Comparison of ENCODE assay signal across 10 cellular contexts in genomic region chr16:74226361-74226979, GRCh38.
A peak's percentile ranks its signal among the peaks of the same experiment; 100 is the strongest.
DNase-seq lines count a peak whose midpoint lies in the region; FAIRE-seq and TF ChIP-seq lines count a peak whose summit lies in the region.
"Had no signal": no experiment of that assay in that cellular context is flagged by ENCODE, and none has a peak within 500 bp of the region (broad histone marks: within the 10 kb centered on the region; RNA-seq: fewer than 3 reads in every experiment).

No MANE protein-coding gene starts in this region.

- H3K79me2 ChIP-seq in astrocyte (ENCODE audit: insufficient read depth, low read length), result no peaks in the 10 kb centered on the region

- H3K4me3 ChIP-seq in Caco-2 (ENCODE audit: low read depth, low read length), result no peak overlapping the region
- H3K4me3 ChIP-seq in astrocyte (ENCODE audit: insufficient read depth, low read depth, low read length), result no peak overlapping the region
- no peak overlapping the region for H3K4me3 ChIP-seq in CD8-positive, alpha-beta memory T cell (ENCODE audit: low read length)

- no peak overlapping the region for H3K4me2 ChIP-seq in astrocyte (ENCODE audit: low read length)

- CTCF ChIA-PET in Caco-2 (lab: Charles Lee), result interaction anchor here (0.6 to 1.3 kb wide), 7 partner anchors 25 to 270 kb away, joined by 3 to 12 read pairs (median 4); no protein-coding TSS in a partner anchor
- CTCF ChIA-PET in activated naive CD4-positive, alpha-beta T cell treated with anti-CD3 and anti-CD28 coated beads, Interleukin-2, amount 10 ng/mL, durations not matched to agents 7 days and 5 days (lab: Charles Lee), result interaction anchor here (0.8 to 1.2 kb wide), 3 partner anchors 12 to 50 kb away, joined by 3 to 4 read pairs (median 4); no protein-coding TSS in a partner anchor
- CTCF ChIA-PET in CD8-positive, alpha-beta memory T cell (lab: Charles Lee), result interaction anchor here (1.4 kb wide), 1 partner anchor 13 kb away, joined by 4 read pairs; no protein-coding TSS in a partner anchor

- H3K36me3 ChIP-seq in Caco-2 (ENCODE audit: control insufficient read depth, insufficient read depth, low read length), result no peaks in the 10 kb centered on the region
- H3K36me3 ChIP-seq in astrocyte (ENCODE audit: insufficient read depth, low read length), result no peaks in the 10 kb centered on the region
- no peaks in the 10 kb centered on the region for H3K36me3 ChIP-seq in CD8-positive, alpha-beta memory T cell (ENCODE audit: insufficient read depth, low read length)

- H3K27me3 Mint-ChIP-seq in Caco-2 (ENCODE audit: insufficient read depth, unreplicated experiment) (peaks cover 21% of the 10 kb centered on the region), astrocyte (ENCODE audit: low read depth, unreplicated experiment) (no peaks in the 10 kb centered on the region)
- peaks cover 6% of the 10 kb centered on the region for H3K27me3 Mint-ChIP-seq in activated naive CD4-positive, alpha-beta T cell treated with anti-CD3 and anti-CD28 coated beads, Interleukin-2, amount 10 ng/mL, durations not matched to agents 7 days and 5 days
- peaks cover 5 to 37% of the 10 kb centered on the region in 2 donors for H3K27me3 Mint-ChIP-seq in CD8-positive, alpha-beta memory T cell

- H2AFZ ChIP-seq in astrocyte (ENCODE audit: low read depth, low read length), result no peak overlapping the region

- no peak for FAIRE-seq in astrocyte (lab: Jason Lieb, UNC)

- H3K27ac ChIP-seq in astrocyte (ENCODE audit: low read depth, low read length), result no peak overlapping the region
- no peak overlapping the region for H3K27ac ChIP-seq in CD8-positive, alpha-beta memory T cell (ENCODE audit: low read depth, low read length)

- no peaks in the 10 kb centered on the region for H3K9me3 Mint-ChIP-seq in Caco-2 (ENCODE audit: unreplicated experiment)
- H3K9me3 Mint-ChIP-seq in astrocyte (ENCODE audit: unreplicated experiment), result no peaks in the 10 kb centered on the region
- no peaks in the 10 kb centered on the region for H3K9me3 Mint-ChIP-seq in activated naive CD4-positive, alpha-beta T cell treated with anti-CD3 and anti-CD28 coated beads, Interleukin-2, amount 10 ng/mL, durations not matched to agents 7 days and 5 days
- no peaks in the 10 kb centered on the region for H3K9me3 Mint-ChIP-seq in CD8-positive, alpha-beta memory T cell

- no peak overlapping the region for H3K27ac Mint-ChIP-seq in Caco-2 (ENCODE audit: unreplicated experiment)
- peak overlapping the region; percentile 29 for H3K27ac Mint-ChIP-seq in astrocyte (ENCODE audit: unreplicated experiment)
- no peak overlapping the region for H3K27ac Mint-ChIP-seq in activated naive CD4-positive, alpha-beta T cell treated with anti-CD3 and anti-CD28 coated beads, Interleukin-2, amount 10 ng/mL, durations not matched to agents 7 days and 5 days
- no peak overlapping the region for H3K27ac Mint-ChIP-seq in CD8-positive, alpha-beta memory T cell

- H3K4me1 ChIP-seq in Caco-2, result no peaks in the 10 kb centered on the region
- no peaks in the 10 kb centered on the region for H3K4me1 ChIP-seq in astrocyte (ENCODE audit: insufficient read depth, low read length)
- no peaks in the 10 kb centered on the region for H3K4me1 ChIP-seq in CD8-positive, alpha-beta memory T cell (ENCODE audit: insufficient read depth, low read length)

- no peaks in the 10 kb centered on the region for H3K36me3 Mint-ChIP-seq in Caco-2 (ENCODE audit: insufficient read depth, unreplicated experiment)
- no peaks in the 10 kb centered on the region for H3K36me3 Mint-ChIP-seq in astrocyte (ENCODE audit: low read depth, unreplicated experiment)
- H3K36me3 Mint-ChIP-seq in activated naive CD4-positive, alpha-beta T cell treated with anti-CD3 and anti-CD28 coated beads, Interleukin-2, amount 10 ng/mL, durations not matched to agents 7 days and 5 days, result no peaks in the 10 kb centered on the region
- H3K36me3 Mint-ChIP-seq in CD8-positive, alpha-beta memory T cell, result no peaks in the 10 kb centered on the region

- H3K4me1 Mint-ChIP-seq in Caco-2 (ENCODE audit: low read depth, unreplicated experiment) (no peaks in the 10 kb centered on the region), astrocyte (ENCODE audit: low read depth, unreplicated experiment) (peaks cover 14% of the 10 kb centered on the region)
- H3K4me1 Mint-ChIP-seq in activated naive CD4-positive, alpha-beta T cell treated with anti-CD3 and anti-CD28 coated beads, Interleukin-2, amount 10 ng/mL, durations not matched to agents 7 days and 5 days, result no peaks in the 10 kb centered on the region
- no peaks in the 10 kb centered on the region for H3K4me1 Mint-ChIP-seq in CD8-positive, alpha-beta memory T cell

- no peak overlapping the region for H3K9ac ChIP-seq in astrocyte (ENCODE audit: low read length)

- H3K9me3 ChIP-seq in Caco-2 (no peaks in the 10 kb centered on the region), astrocyte (ENCODE audit: insufficient read depth, low read depth, low read length) (no peaks in the 10 kb centered on the region)
- H3K9me3 ChIP-seq in CD8-positive, alpha-beta memory T cell (ENCODE audit: low read length), result no peaks in the 10 kb centered on the region

- H3K4me3 Mint-ChIP-seq in Caco-2 (ENCODE audit: unreplicated experiment) (no peak overlapping the region), astrocyte (ENCODE audit: unreplicated experiment) (no peak overlapping the region)
- H3K4me3 Mint-ChIP-seq in activated naive CD4-positive, alpha-beta T cell treated with anti-CD3 and anti-CD28 coated beads, Interleukin-2, amount 10 ng/mL, durations not matched to agents 7 days and 5 days, result no peak overlapping the region
- H3K4me3 Mint-ChIP-seq in CD8-positive, alpha-beta memory T cell, result no peak overlapping the region

- TF ChIP-seq CTCF in Caco-2 (IDR thresholded peaks at IDR 0.05; ENCODE audit: insufficient read depth in 1 of 2, low read depth in 1 of 2, low read length in 1 of 2, severe bottlenecking in 1 of 2, unreplicated experiment in 1 of 2) (peak; percentile 55 to 58), astrocyte (IDR thresholded peaks at IDR 0.05; ENCODE audit: insufficient read depth, low read depth, low read length) (peak; percentile 38)

- in situ Hi-C loops in KBM-7 (cut with MboI; ENCODE audit: low pct_unique_long_range_greater_than_20kb, low sequenced_read_pairs), result no loop called here

- H4K20me1 ChIP-seq in astrocyte (ENCODE audit: insufficient read depth, low read length), result no peaks in the 10 kb centered on the region

- POLR2A ChIA-PET in Caco-2 (lab: Charles Lee), result no interaction called here
- POLR2A ChIA-PET in CD8-positive, alpha-beta memory T cell (lab: Charles Lee), result no interaction called here

- no peak for DNase-seq in Caco-2
- DNase-seq in KBM-7, result peak; percentile 4
- no peak for DNase-seq in astrocyte (ENCODE audit: low read depth)
- peak; percentile 4 for DNase-seq in lung microvascular endothelial cell (ENCODE audit: low read depth in 2 of 2)
- DNase-seq in activated naive CD4-positive, alpha-beta T cell treated with anti-CD3 and anti-CD28 coated beads, Interleukin-2, amount 10 ng/mL, durations not matched to agents 7 days and 5 days, result no peak
- DNase-seq in HPDE6-E6E7 (ENCODE audit: extremely low spot score), result no peak
- no peak for DNase-seq in NCI-H524 treated with DMSO at 0.1 percent for 48 hours (lab: John Stamatoyannopoulos, UW)
- no peak for DNase-seq in CD8-positive, alpha-beta memory T cell
- DNase-seq: effector memory CD4-positive, alpha-beta T cell; SHP77 treated with DMSO at 0.1 percent for 48 hours had no signal

- no TSS peak for BruUV-seq in Caco-2 (replicated peaks; lab: Mats Ljungman, UMichigan)

- H3K27me3 ChIP-seq in Caco-2 (replicated peaks; ENCODE audit: control insufficient read depth, insufficient read depth, low read length) (peaks cover 1% of the 10 kb centered on the region; the same call in 1 of the 2 replicates), astrocyte (ENCODE audit: insufficient read depth, low read length) (peaks cover 3% of the 10 kb centered on the region)
- H3K27me3 ChIP-seq in CD8-positive, alpha-beta memory T cell (ENCODE audit: insufficient read depth, low read length, poor library complexity, severe bottlenecking), result no peaks in the 10 kb centered on the region

- intact Hi-C loops in Caco-2 (cut with micrococcal nuclease; ENCODE audit: unreplicated experiment), result loop anchor here (1.0 to 5.0 kb wide), 3 partner anchors 48 to 514 kb away; no protein-coding TSS in a partner anchor

Comparison
In these comparisons a context has a peak if more than half of its experiments do, and no peak if none do; other contexts are left out.
1. DNase-seq: peak in KBM-7 (single experiment) and lung microvascular endothelial cell (2 of 2); none in Caco-2 (0 of 2), astrocyte (single experiment), activated naive CD4-positive, alpha-beta T cell treated with anti-CD3 and anti-CD28 coated beads, Interleukin-2, amount 10 ng/mL, durations not matched to agents 7 days and 5 days (single experiment), HPDE6-E6E7 (single experiment), NCI-H524 treated with DMSO at 0.1 percent for 48 hours (single experiment) and CD8-positive, alpha-beta memory T cell (0 of 5).